Comparison of ENCODE assay signal across 1 cellular context in genomic region chr6:108738684-108739406, GRCh38.
TF ChIP-seq lines count a peak whose summit lies in the region.

No MANE protein-coding gene starts in this region.

TF ChIP-seq in K562, 482 proteins besides CTCF, POLR2A, EP300 and RAD21 (continued from another document and continues in another):
- TF ChIP-seq HNRNPL (IDR thresholded peaks at IDR 0.05; ENCODE audit: low read depth, low read length) (no peak), ZEB2 (IDR thresholded peaks at IDR 0.05) (no peak), NFIX (CRISPR knock-in tag; IDR thresholded peaks at IDR 0.05; ENCODE audit: low read depth) (no peak), ZNF133 (CRISPR knock-in tag; IDR thresholded peaks at IDR 0.05) (no peak), ELF2 (CRISPR knock-in tag; IDR thresholded peaks at IDR 0.05) (no peak), MCM5 (IDR thresholded peaks at IDR 0.05; ENCODE audit: low read depth) (no peak), ZNF583 (CRISPR knock-in tag; IDR thresholded peaks at IDR 0.05) (no peak; the same call in 1 of the 2 replicates), CREB1 (IDR thresholded peaks at IDR 0.05) (no peak), CREB1 (CRISPR knock-in tag; IDR thresholded peaks at IDR 0.05) (no peak), RBM25 (IDR thresholded peaks at IDR 0.05; ENCODE audit: low read depth, low read length, severe bottlenecking) (no peak), NKRF (IDR thresholded peaks at IDR 0.05; ENCODE audit: borderline replicate concordance) (no peak), RCOR1 (IDR thresholded peaks at IDR 0.05; ENCODE audit: borderline replicate concordance in 1 of 2, low read depth in 2 of 2, low read length in 2 of 2) (no peak), RNF2 (IDR thresholded peaks at IDR 0.05) (no peak), TFAM (CRISPR knock-in tag; conservative IDR thresholded peaks at IDR 0.05) (no peak), NRF1 (conservative IDR thresholded peaks at IDR 0.05 in 1 of 2, IDR thresholded peaks at IDR 0.05 in 1 of 2) (no peak), ZBTB11 (CRISPR knock-in tag; IDR thresholded peaks at IDR 0.05) (no peak), TCF3 (CRISPR knock-in tag; IDR thresholded peaks at IDR 0.05) (no peak), NCOA4 (IDR thresholded peaks at IDR 0.05; ENCODE audit: partially characterized antibody) (no peak), NFE2L1 (tag; IDR thresholded peaks at IDR 0.05; ENCODE audit: borderline replicate concordance, low read depth) (no peak), PRPF4 (IDR thresholded peaks at IDR 0.05; ENCODE audit: insufficient read depth, low read depth, low read length, poor library complexity, severe bottlenecking) (no peak), KLF16 (IDR thresholded peaks at IDR 0.05) (no peak), SIRT6 (IDR thresholded peaks at IDR 0.05; ENCODE audit: low read depth, low read length) (no peak), ADNP (tag; IDR thresholded peaks at IDR 0.05) (no peak), ZNF280A (IDR thresholded peaks at IDR 0.05; ENCODE audit: low read depth, partially characterized antibody) (no peak), POLR2AphosphoS2 (IDR thresholded peaks at IDR 0.05; ENCODE audit: low read length) (no peak), ZNF175 (CRISPR knock-in tag; IDR thresholded peaks at IDR 0.05; ENCODE audit: low read depth) (peak; percentile 71; the same call in 1 of the 2 replicates), GTF2F1 (IDR thresholded peaks at IDR 0.05; ENCODE audit: low read depth, low read length) (no peak), ZNF277 (CRISPR knock-in tag; IDR thresholded peaks at IDR 0.05; ENCODE audit: borderline replicate concordance) (no peak), PTRF (tag; IDR thresholded peaks at IDR 0.05) (no peak), ID3 (CRISPR knock-in tag; IDR thresholded peaks at IDR 0.05) (no peak), ID3 (tag; IDR thresholded peaks at IDR 0.05) (no peak), ZNF609 (CRISPR knock-in tag; IDR thresholded peaks at IDR 0.05; ENCODE audit: borderline replicate concordance) (no peak), SAFB2 (IDR thresholded peaks at IDR 0.05; ENCODE audit: borderline replicate concordance, low read depth, low read length, severe bottlenecking) (no peak), SRSF7 (optimal IDR thresholded peaks at IDR 0.05; ENCODE audit: low read depth, low read length) (no peak), ZFPM2 (CRISPR knock-in tag; IDR thresholded peaks at IDR 0.05) (no peak), NCOA1 (IDR thresholded peaks at IDR 0.05; ENCODE audit: low read depth) (no peak), ARID4B (CRISPR knock-in tag; IDR thresholded peaks at IDR 0.05) (no peak), XRCC5 (IDR thresholded peaks at IDR 0.05; ENCODE audit: low read depth, low read length) (no peak), TAF9B (IDR thresholded peaks at IDR 0.05; ENCODE audit: partially characterized antibody) (no peak), REST (CRISPR knock-in tag; IDR thresholded peaks at IDR 0.05; ENCODE audit: low read depth) (no peak)
